ENCODE assay signal across 22 cellular contexts in genomic region chr16:56859636-56860035, GRCh38. TPM values are rescaled to one million over a fixed set of nuclear protein-coding genes. Genes with fewer than 3 reads are reported as not detected.
DNase-seq lines count a peak whose midpoint lies in the region; ATAC-seq and TF ChIP-seq lines count a peak whose summit lies in the region.
"Had no signal": no experiment of that assay in that cellular context is flagged by ENCODE, and none has a peak within 500 bp of the region (broad histone marks: within the 10 kb centered on the region; RNA-seq: fewer than 3 reads in every experiment).

No MANE protein-coding gene starts in this region.

- 57 to 80% (median 71%) methylated on average over 2 of the region's 2 CpGs for WGBS in stomach, 5 donors

- H3K27ac Mint-ChIP-seq in activated CD4-positive, alpha-beta T cell treated with anti-CD3 and anti-CD28 coated beads, Interleukin-2, amount 10 ng/mL, durations not matched to agents 7 days and 5 days: peak overlapping the region; percentile 94
- H3K27ac Mint-ChIP-seq in activated T-helper 17 cell treated with anti-CD3 and anti-CD28 coated beads, Interleukin-2, amount 50 U/mL, for 72 hours: peak overlapping the region; percentile 89

- H3K9ac ChIP-seq in DND-41 (ENCODE audit: low read depth, low read length) (no peak overlapping the region; the same call in 1 of the 2 replicates), parathyroid adenoma (no peak overlapping the region)

- H3K4me3 ChIP-seq in DND-41 (ENCODE audit: low read depth in 1 of 2, low read length in 2 of 2) (no peak overlapping the region), parathyroid adenoma (ENCODE audit: low read depth, low read length) (no peak overlapping the region), stomach (no peak overlapping the region)
- H3K4me3 ChIP-seq: A549, cardiac muscle cell, lower lobe of right lung, psoas muscle, skin epidermis had no signal

- no peak overlapping the region for H3K4me3 Mint-ChIP-seq in activated CD4-positive, alpha-beta T cell treated with anti-CD3 and anti-CD28 coated beads, Interleukin-2, amount 10 ng/mL, durations not matched to agents 7 days and 5 days
- H3K4me3 Mint-ChIP-seq in activated T-helper 17 cell treated with anti-CD3 and anti-CD28 coated beads, Interleukin-2, amount 50 U/mL, for 72 hours: peak overlapping the region; percentile 79

- H3K9me3 ChIP-seq in DND-41 (ENCODE audit: insufficient read depth, low read length, severe bottlenecking): no peaks in the 10 kb centered on the region
- H3K9me3 ChIP-seq in parathyroid adenoma (ENCODE audit: control insufficient read depth, low read length): no peaks in the 10 kb centered on the region
- no peaks in the 10 kb centered on the region for H3K9me3 ChIP-seq in stomach
- H3K9me3 ChIP-seq: A549, lower lobe of right lung, psoas muscle had no signal

- H4K20me1 ChIP-seq in DND-41 (ENCODE audit: insufficient read depth, low read length): no peaks in the 10 kb centered on the region

- no peak for TF ChIP-seq EP300 in stomach (IDR thresholded peaks at IDR 0.05)

- TF ChIP-seq CTCF in DND-41 (IDR thresholded peaks at IDR 0.05; ENCODE audit: borderline replicate concordance, extremely low read depth, low read length, poor library complexity, severe bottlenecking) (no peak), parathyroid adenoma (IDR thresholded peaks at IDR 0.05) (no peak), stomach (IDR thresholded peaks at IDR 0.05) (no peak)

- H3K9me3 Mint-ChIP-seq in activated CD4-positive, alpha-beta T cell treated with anti-CD3 and anti-CD28 coated beads, Interleukin-2, amount 10 ng/mL, durations not matched to agents 7 days and 5 days: no peaks in the 10 kb centered on the region
- no peaks in the 10 kb centered on the region for H3K9me3 Mint-ChIP-seq in activated T-helper 17 cell treated with anti-CD3 and anti-CD28 coated beads, Interleukin-2, amount 50 U/mL, for 72 hours
- H3K9me3 Mint-ChIP-seq: activated CD4-positive, alpha-beta memory T cell treated with anti-CD3 and anti-CD28 coated beads, Interleukin-2, amount 10 ng/mL, durations not matched to agents 7 days and 5 days; activated T-helper 1 cell treated with anti-CD3 and anti-CD28 coated beads, Interleukin-12 subunit alpha, Interleukin-12 subunit beta, Interleukin-2, Interleukin-4 antibody, amounts not matched to agents 30 ng/mL and 10 ng/mL and 1 ng/mL, durations not matched to agents 14 hours and 24 hours and 36 hours had no signal

- H3K4me2 ChIP-seq in DND-41 (ENCODE audit: insufficient read depth, low read length) (no peak overlapping the region), parathyroid adenoma (ENCODE audit: low read length) (no peak overlapping the region)
- H3K4me2 ChIP-seq: A549 had no signal

- H3K36me3 ChIP-seq in DND-41 (ENCODE audit: insufficient read depth, low read length) (no peaks in the 10 kb centered on the region), parathyroid adenoma (ENCODE audit: control insufficient read depth, insufficient read depth, low read length) (no peaks in the 10 kb centered on the region), stomach (no peaks in the 10 kb centered on the region)
- H3K36me3 ChIP-seq: cardiac muscle cell, lower lobe of right lung had no signal

- H3K27me3 ChIP-seq in DND-41 (ENCODE audit: insufficient read depth, low read length, poor library complexity) (no peaks in the 10 kb centered on the region), parathyroid adenoma (ENCODE audit: control insufficient read depth, insufficient read depth, low read length) (no peaks in the 10 kb centered on the region), stomach (no peaks in the 10 kb centered on the region)
- H3K27me3 ChIP-seq: cardiac muscle cell had no signal

- intact Hi-C loops in stomach (cut with DNase I; ENCODE audit: low total_unique reads): no loop called here

- CTCF ChIA-PET in activated CD4-positive, alpha-beta T cell treated with anti-CD3 and anti-CD28 coated beads, Interleukin-2, amount 10 ng/mL, durations not matched to agents 7 days and 5 days (lab: Charles Lee): interaction anchor here (0.5 to 1.7 kb wide), 11 partner anchors 8 to 242 kb away, joined by 3 to 6 read pairs (median 3); no protein-coding TSS in a partner anchor

- no peak for ATAC-seq in DND-41 (ENCODE audit: insufficient read depth, low read depth)
- no peak for ATAC-seq in activated T-helper 17 cell treated with anti-CD3 and anti-CD28 coated beads, Interleukin-2, amount 50 U/mL, for 72 hours (replicated peaks)
- no peak for ATAC-seq in HG02642 (IDR thresholded peaks at IDR 0.05; ENCODE audit: poor library complexity, unreplicated experiment)
- ATAC-seq: lower lobe of right lung, psoas muscle had no signal

- DNase-seq in activated CD4-positive, alpha-beta T cell treated with anti-CD3 and anti-CD28 coated beads, Interleukin-2, amount 10 ng/mL, durations not matched to agents 7 days and 5 days: no peak
- no peak for DNase-seq in activated CD4-positive, alpha-beta T cell treated with anti-CD3 and anti-CD28 coated beads for 48 hours
- no peak for DNase-seq in DND-41
- DNase-seq in CD1c-positive myeloid dendritic cell (ENCODE audit: extremely low spot score): no peak
- no peak for DNase-seq in stomach
- DNase-seq: DMS79, foreskin fibroblast, IMR-90, lower lobe of right lung, NCI-H187, NCI-H446 treated with DMSO at 0.1 percent for 48 hours, psoas muscle had no signal

- H3K27ac ChIP-seq in DND-41 (ENCODE audit: low read length) (peak overlapping the region; percentile 71), parathyroid adenoma (peak overlapping the region; percentile 87), stomach (no peak overlapping the region)
- H3K27ac ChIP-seq: epithelial cell of prostate, lower lobe of right lung, psoas muscle had no signal

- no peak for TF ChIP-seq POLR2A in stomach (IDR thresholded peaks at IDR 0.05)

- no peaks in the 10 kb centered on the region for H3K27me3 Mint-ChIP-seq in activated CD4-positive, alpha-beta T cell treated with anti-CD3 and anti-CD28 coated beads, Interleukin-2, amount 10 ng/mL, durations not matched to agents 7 days and 5 days
- no peaks in the 10 kb centered on the region for H3K27me3 Mint-ChIP-seq in activated T-helper 17 cell treated with anti-CD3 and anti-CD28 coated beads, Interleukin-2, amount 50 U/mL, for 72 hours
- H3K27me3 Mint-ChIP-seq: activated CD4-positive, alpha-beta memory T cell treated with anti-CD3 and anti-CD28 coated beads, Interleukin-2, amount 10 ng/mL, durations not matched to agents 7 days and 5 days had no signal

- POLR2A ChIA-PET in activated CD4-positive, alpha-beta T cell treated with anti-CD3 and anti-CD28 coated beads, Interleukin-2, amount 10 ng/mL, durations not matched to agents 7 days and 5 days (lab: Charles Lee): interaction anchor here (0.6 kb wide), 1 partner anchor 9 kb away, joined by 3 read pairs; no protein-coding TSS in a partner anchor

- H2AFZ ChIP-seq in DND-41 (ENCODE audit: low read depth, low read length) (no peak overlapping the region), parathyroid adenoma (peak overlapping the region; percentile 94)

- no peaks in the 10 kb centered on the region for H3K79me2 ChIP-seq in DND-41 (ENCODE audit: insufficient read depth, low read length)
- no peaks in the 10 kb centered on the region for H3K79me2 ChIP-seq in parathyroid adenoma

- peaks cover 45% of the 10 kb centered on the region for H3K4me1 Mint-ChIP-seq in activated CD4-positive, alpha-beta T cell treated with anti-CD3 and anti-CD28 coated beads, Interleukin-2, amount 10 ng/mL, durations not matched to agents 7 days and 5 days
- peaks cover 22% of the 10 kb centered on the region for H3K4me1 Mint-ChIP-seq in activated T-helper 17 cell treated with anti-CD3 and anti-CD28 coated beads, Interleukin-2, amount 50 U/mL, for 72 hours

- H3K4me1 ChIP-seq in DND-41 (ENCODE audit: insufficient read depth, low read length) (peaks cover 28% of the 10 kb centered on the region), parathyroid adenoma (peaks cover 25% of the 10 kb centered on the region), stomach (peaks cover 0 to 5% (median 2%) of the 10 kb centered on the region in 4 donors)
- H3K4me1 ChIP-seq: psoas muscle had no signal

- H3K36me3 Mint-ChIP-seq in activated CD4-positive, alpha-beta T cell treated with anti-CD3 and anti-CD28 coated beads, Interleukin-2, amount 10 ng/mL, durations not matched to agents 7 days and 5 days (ENCODE audit: low read depth): no peaks in the 10 kb centered on the region
- H3K36me3 Mint-ChIP-seq in activated T-helper 17 cell treated with anti-CD3 and anti-CD28 coated beads, Interleukin-2, amount 50 U/mL, for 72 hours (ENCODE audit: low read depth): no peaks in the 10 kb centered on the region

RNA-seq across cellular contexts. Expression of gene SLC12A3, which starts 5.4 kb away (rescaled TPM):
- not detected for total RNA-seq in activated CD4-positive, alpha-beta T cell treated with anti-CD3 and anti-CD28 coated beads, Interleukin-2, amount 10 ng/mL, durations not matched to agents 7 days and 5 days
- total RNA-seq in activated T-helper 17 cell treated with anti-CD3 and anti-CD28 coated beads, Interleukin-2, amount 50 U/mL, for 72 hours: not detected
- total RNA-seq in stomach: not detected
- under 1 TPM in 2 of 3 donors, not detected in 1; 0.10 to 0.12 TPM for polyA plus RNA-seq in stomach
- total RNA-seq: activated CD4-positive, alpha-beta memory T cell treated with anti-CD3 and anti-CD28 coated beads, Interleukin-2, amount 10 ng/mL, durations not matched to agents 7 days and 5 days; activated T-helper 1 cell treated with anti-CD3 and anti-CD28 coated beads, Interleukin-12 subunit alpha, Interleukin-12 subunit beta, Interleukin-2, Interleukin-4 antibody, amounts not matched to agents 30 ng/mL and 10 ng/mL and 1 ng/mL, durations not matched to agents 14 hours and 24 hours and 36 hours; cardiac muscle cell; dermis microvascular lymphatic vessel endothelial cell; IMR-90; lower lobe of right lung had no signal
- polyA plus RNA-seq: cardiac muscle cell, IMR-90 had no signal

Comparison
In these comparisons a context has a peak if more than half of its experiments do, and no peak if none do; other contexts are left out.
1. H3K27ac ChIP-seq: peak in DND-41 (single experiment) and parathyroid adenoma (single experiment); none in stomach (0 of 5).